ENCODE assay signal across 8 cellular contexts in the genomic region with DNA sequence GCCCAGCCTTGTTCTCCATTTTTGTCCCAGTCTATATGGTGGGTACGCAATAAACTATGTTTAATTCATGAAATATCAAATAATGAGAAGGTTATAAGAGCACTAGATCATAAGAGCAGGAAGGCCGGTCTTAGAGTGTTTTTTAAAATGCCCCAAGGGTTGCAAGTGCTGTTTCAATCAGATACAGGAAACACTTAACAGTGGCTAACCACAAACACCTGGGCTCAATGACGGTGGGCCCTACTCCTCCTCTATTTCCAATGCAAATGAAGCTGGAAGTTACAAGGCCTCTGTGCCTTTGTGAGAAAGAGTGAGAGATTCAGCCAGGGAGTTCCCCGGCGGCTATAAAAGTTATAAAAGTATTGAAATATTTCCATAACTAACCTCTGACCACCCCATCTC. TPM values are rescaled to one million over a fixed set of nuclear protein-coding genes. Genes with fewer than 3 reads are reported as not detected.
A peak's percentile ranks its signal among the peaks of the same experiment; 100 is the strongest.
DNase-seq lines count a peak whose midpoint lies in the region; ATAC-seq and TF ChIP-seq lines count a peak whose summit lies in the region.

No MANE protein-coding gene starts in this region.

- H3K4me3 ChIP-seq in SK-N-SH (ENCODE audit: low read depth in 2 of 2, low read length in 1 of 2) (no peak overlapping the region), esophagus squamous epithelium (no peak overlapping the region), gastroesophageal sphincter (no peak overlapping the region)

- no peaks in the 10 kb centered on the region for H3F3A ChIP-seq in SK-N-SH (replicated peaks; ENCODE audit: insufficient read depth)

- no peaks in the 10 kb centered on the region for H4K20me1 ChIP-seq in SK-N-SH (ENCODE audit: insufficient read depth)

- TF ChIP-seq POLR2A in esophagus squamous epithelium (IDR thresholded peaks at IDR 0.05) (no peak), gastroesophageal sphincter (IDR thresholded peaks at IDR 0.05) (no peak)

- no peak overlapping the region for H3K27ac ChIP-seq in SK-N-SH (ENCODE audit: low read depth in 2 of 2, low read length in 1 of 2)
- peak overlapping the region in 1 of 4 donors; percentile 25 for H3K27ac ChIP-seq in esophagus squamous epithelium
- no peak overlapping the region for H3K27ac ChIP-seq in gastroesophageal sphincter

- POLR2A ChIA-PET in SK-N-SH (lab: Yijun Ruan, JAX) = interaction anchor here (0.6 kb wide), 1 partner anchor 46 kb away, joined by 4 read pairs; no protein-coding TSS in a partner anchor

- ATAC-seq in SK-N-SH treated with all-trans-retinoic acid at 6 μM for 48 hours (no peak), HG03342 (IDR thresholded peaks at IDR 0.05; ENCODE audit: unreplicated experiment) (peak; percentile 95), gastroesophageal sphincter (no peak)

- intact Hi-C loops in esophagus squamous epithelium (cut with DNase I) = no loop called here

- WGBS in SK-N-SH (ENCODE audit: low lambda C conversion rate) = 67% methylated on average over 5 of the region's 5 CpGs
- 49 to 57% methylated on average over 5 of the region's 5 CpGs for WGBS in esophagus squamous epithelium, 2 donors
- WGBS in gastroesophageal sphincter (ENCODE audit: low coverage in 1 of 2), 2 donors = 62 to 73% methylated on average over 5 of the region's 5 CpGs

- CTCF ChIA-PET in SK-N-SH (lab: Yijun Ruan, JAX) = interaction anchor here (1.9 kb wide), 1 partner anchor 8 kb away, joined by 6 read pairs; no protein-coding TSS in a partner anchor

- no peaks in the 10 kb centered on the region for H3K27me3 ChIP-seq in SK-N-SH (ENCODE audit: insufficient read depth)
- no peaks in the 10 kb centered on the region for H3K27me3 ChIP-seq in esophagus squamous epithelium
- no peaks in the 10 kb centered on the region for H3K27me3 ChIP-seq in gastroesophageal sphincter

- TF ChIP-seq CTCF in SK-N-SH (IDR thresholded peaks at IDR 0.05) = no peak
- TF ChIP-seq CTCF in esophagus squamous epithelium (IDR thresholded peaks at IDR 0.05) = no peak
- no peak for TF ChIP-seq CTCF in gastroesophageal sphincter (IDR thresholded peaks at IDR 0.05)

- no peak overlapping the region for H3K4me2 ChIP-seq in SK-N-SH

- H3K4me1 ChIP-seq in SK-N-SH (ENCODE audit: control insufficient read depth in 1 of 2, insufficient read depth in 2 of 2, low read depth in 1 of 2, low read length in 1 of 2) = no peaks in the 10 kb centered on the region; a peak in 1 of 4 replicates
- H3K4me1 ChIP-seq in esophagus squamous epithelium = no peaks in the 10 kb centered on the region
- no peaks in the 10 kb centered on the region for H3K4me1 ChIP-seq in gastroesophageal sphincter

- TF ChIP-seq EP300 in SK-N-SH (IDR thresholded peaks at IDR 0.05; ENCODE audit: borderline replicate concordance in 1 of 2, low read depth in 1 of 2, low read length in 1 of 2) (no peak), gastroesophageal sphincter (IDR thresholded peaks at IDR 0.05) (no peak)

- H3K79me2 ChIP-seq in SK-N-SH (ENCODE audit: insufficient read depth) = no peaks in the 10 kb centered on the region

- no peak overlapping the region for H2AFZ ChIP-seq in SK-N-SH (ENCODE audit: low read depth)

- TF ChIP-seq RAD21 in SK-N-SH (IDR thresholded peaks at IDR 0.05; ENCODE audit: low read length) = no peak

- no peaks in the 10 kb centered on the region for H3K36me3 ChIP-seq in SK-N-SH (replicated peaks in 1 of 2; ENCODE audit: control insufficient read depth in 1 of 2, insufficient read depth in 2 of 2, low read length in 1 of 2)
- no peaks in the 10 kb centered on the region for H3K36me3 ChIP-seq in esophagus squamous epithelium
- H3K36me3 ChIP-seq in gastroesophageal sphincter = no peaks in the 10 kb centered on the region

- no peaks in the 10 kb centered on the region for H3K9me2 ChIP-seq in SK-N-SH

- H3K9ac ChIP-seq in SK-N-SH = no peak overlapping the region

- H3K9me3 ChIP-seq in SK-N-SH (no peaks in the 10 kb centered on the region), esophagus squamous epithelium (no peaks in the 10 kb centered on the region), gastroesophageal sphincter (no peaks in the 10 kb centered on the region)

- DNase-seq in SK-N-SH (peak; percentile 21), T-helper 9 cell (peak; percentile 29), esophagus squamous epithelium (lab: John Stamatoyannopoulos, UW) (peak; percentile 4), cerebellar cortex (ENCODE audit: low spot score) (no peak)
- peak in 4 of 6 experiments; percentile 40 to 66 (median 54) for DNase-seq in stimulated activated naive CD4-positive, alpha-beta T cell (lab: John Stamatoyannopoulos, UW)

TF ChIP-seq in SK-N-SH, 30 proteins besides CTCF, POLR2A, EP300 and RAD21 (continues in another document):
- TF ChIP-seq MEF2A (IDR thresholded peaks at IDR 0.05; ENCODE audit: borderline replicate concordance, low read depth) (no peak), RCOR1 (IDR thresholded peaks at IDR 0.05; ENCODE audit: low read length) (no peak), MXI1 (IDR thresholded peaks at IDR 0.05; ENCODE audit: low read depth, low read length) (no peak), GATA2 (CRISPR knock-in tag; IDR thresholded peaks at IDR 0.05) (no peak), SMC3 (IDR thresholded peaks at IDR 0.05; ENCODE audit: low read depth, low read length) (no peak), EZH2phosphoT487 (IDR thresholded peaks at IDR 0.05; ENCODE audit: borderline replicate concordance, low read depth) (no peak), ELF1 (IDR thresholded peaks at IDR 0.05) (no peak)
- TF ChIP-seq, protein P1, sequence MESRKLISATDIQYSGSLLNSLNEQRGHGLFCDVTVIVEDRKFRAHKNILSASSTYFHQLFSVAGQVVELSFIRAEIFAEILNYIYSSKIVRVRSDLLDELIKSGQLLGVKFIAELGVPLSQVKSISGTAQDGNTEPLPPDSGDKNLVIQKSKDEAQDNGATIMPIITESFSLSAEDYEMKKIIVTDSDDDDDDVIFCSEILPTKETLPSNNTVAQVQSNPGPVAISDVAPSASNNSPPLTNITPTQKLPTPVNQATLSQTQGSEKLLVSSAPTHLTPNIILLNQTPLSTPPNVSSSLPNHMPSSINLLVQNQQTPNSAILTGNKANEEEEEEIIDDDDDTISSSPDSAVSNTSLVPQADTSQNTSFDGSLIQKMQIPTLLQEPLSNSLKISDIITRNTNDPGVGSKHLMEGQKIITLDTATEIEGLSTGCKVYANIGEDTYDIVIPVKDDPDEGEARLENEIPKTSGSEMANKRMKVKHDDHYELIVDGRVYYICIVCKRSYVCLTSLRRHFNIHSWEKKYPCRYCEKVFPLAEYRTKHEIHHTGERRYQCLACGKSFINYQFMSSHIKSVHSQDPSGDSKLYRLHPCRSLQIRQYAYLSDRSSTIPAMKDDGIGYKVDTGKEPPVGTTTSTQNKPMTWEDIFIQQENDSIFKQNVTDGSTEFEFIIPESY (IDR thresholded peaks at IDR 0.05; ENCODE audit: borderline replicate concordance, low read depth) = no peak
- TF ChIP-seq, protein P2, sequence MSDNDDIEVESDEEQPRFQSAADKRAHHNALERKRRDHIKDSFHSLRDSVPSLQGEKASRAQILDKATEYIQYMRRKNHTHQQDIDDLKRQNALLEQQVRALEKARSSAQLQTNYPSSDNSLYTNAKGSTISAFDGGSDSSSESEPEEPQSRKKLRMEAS (IDR thresholded peaks at IDR 0.05; ENCODE audit: low read depth) = no peak

TF ChIP-seq in SK-N-SH treated with all-trans-retinoic acid at 6 μM for 48 hours, 23 proteins besides CTCF, POLR2A, EP300 and RAD21 (continues in another document):
- TF ChIP-seq ISL1 (CRISPR knock-in tag; IDR thresholded peaks at IDR 0.05) (no peak), GLIS3 (CRISPR knock-in tag; IDR thresholded peaks at IDR 0.05) (no peak), ARNTL (CRISPR knock-in tag; IDR thresholded peaks at IDR 0.05; ENCODE audit: borderline replicate concordance, low read depth) (no peak), ZNF8 (CRISPR knock-in tag; IDR thresholded peaks at IDR 0.05) (no peak), RARB (CRISPR knock-in tag; IDR thresholded peaks at IDR 0.05) (no peak), SNAI2 (CRISPR knock-in tag; IDR thresholded peaks at IDR 0.05) (no peak), OSR1 (CRISPR knock-in tag; IDR thresholded peaks at IDR 0.05) (no peak), ZC3H10 (CRISPR knock-in tag; IDR thresholded peaks at IDR 0.05) (no peak)
- TF ChIP-seq, protein P3, sequence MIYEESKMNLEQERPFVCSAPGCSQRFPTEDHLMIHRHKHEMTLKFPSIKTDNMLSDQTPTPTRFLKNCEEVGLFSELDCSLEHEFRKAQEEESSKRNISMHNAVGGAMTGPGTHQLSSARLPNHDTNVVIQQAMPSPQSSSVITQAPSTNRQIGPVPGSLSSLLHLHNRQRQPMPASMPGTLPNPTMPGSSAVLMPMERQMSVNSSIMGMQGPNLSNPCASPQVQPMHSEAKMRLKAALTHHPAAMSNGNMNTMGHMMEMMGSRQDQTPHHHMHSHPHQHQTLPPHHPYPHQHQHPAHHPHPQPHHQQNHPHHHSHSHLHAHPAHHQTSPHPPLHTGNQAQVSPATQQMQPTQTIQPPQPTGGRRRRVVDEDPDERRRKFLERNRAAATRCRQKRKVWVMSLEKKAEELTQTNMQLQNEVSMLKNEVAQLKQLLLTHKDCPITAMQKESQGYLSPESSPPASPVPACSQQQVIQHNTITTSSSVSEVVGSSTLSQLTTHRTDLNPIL (CRISPR knock-in tag; IDR thresholded peaks at IDR 0.05; ENCODE audit: low read depth) = no peak

RNA-seq across cellular contexts. Expression of a gene that starts 18.9 kb away (rescaled TPM):
- 12.4 and 16.1 TPM in 2 replicates for polyA plus RNA-seq in SK-N-SH (2012; rRNA removed)
- polyA plus RNA-seq in SK-N-SH (2012; cell fraction: cytosol; rRNA removed) = 15.7 and 17.7 TPM in 2 replicates
- polyA plus RNA-seq in SK-N-SH (2012; cell fraction: nucleus; rRNA removed) = 10.4 and 18.0 TPM in 2 replicates
- total RNA-seq in esophagus squamous epithelium = 10 to 100 TPM; 15.6 to 41.8 (median 26.0) TPM
- 10 to 100 TPM; 34.9 to 64.6 (median 43.2) TPM for total RNA-seq in gastroesophageal sphincter

RNA-seq across cellular contexts. Expression of a gene that starts 28.1 kb away (rescaled TPM):
- 11.0 and 11.5 TPM in 2 replicates for polyA plus RNA-seq in SK-N-SH (2012; rRNA removed)
- polyA plus RNA-seq in SK-N-SH (2012; cell fraction: cytosol; rRNA removed) = 15.3 and 16.4 TPM in 2 replicates
- 5.0 and 7.3 TPM in 2 replicates for polyA plus RNA-seq in SK-N-SH (2012; cell fraction: nucleus; rRNA removed)
- total RNA-seq in esophagus squamous epithelium (10 to 100 TPM; 10.9 to 15.6 (median 14.5) TPM), gastroesophageal sphincter (10 to 100 TPM; 12.9 to 18.4 (median 15.3) TPM)

RNA-seq across cellular contexts. Expression of a gene that starts 55.9 kb away (rescaled TPM):
- polyA plus RNA-seq in SK-N-SH (2012; rRNA removed) = 11.0 and 12.6 TPM in 2 replicates
- polyA plus RNA-seq in SK-N-SH (2012; cell fraction: cytosol; rRNA removed) = 11.5 and 13.0 TPM in 2 replicates
- polyA plus RNA-seq in SK-N-SH (2012; cell fraction: nucleus; rRNA removed) = 15.1 and 21.9 TPM in 2 replicates
- 10 to 100 TPM in 1 of 4 donors, 1 to 10 TPM in 3; 6.3 to 11.8 (median 7.8) TPM for total RNA-seq in esophagus squamous epithelium
- 10 to 100 TPM; 12.4 to 15.0 (median 14.1) TPM for total RNA-seq in gastroesophageal sphincter
